Comparison of ENCODE assay signal across 11 cellular contexts in genomic region chr13:23268441-23268840, GRCh38.
DNase-seq lines count a peak whose midpoint lies in the region; ATAC-seq and TF ChIP-seq lines count a peak whose summit lies in the region.
"Had no signal": no experiment of that assay in that cellular context is flagged by ENCODE, and none has a peak within 500 bp of the region (broad histone marks: within the 10 kb centered on the region; RNA-seq: fewer than 3 reads in every experiment).

No MANE protein-coding gene starts in this region.

- no peaks in the 10 kb centered on the region for H3K79me2 ChIP-seq in MM.1S (ENCODE audit: low read length)

- H3K27me3 ChIP-seq in MM.1S (replicated peaks; ENCODE audit: insufficient read depth, low read length): no peaks in the 10 kb centered on the region

- no peaks in the 10 kb centered on the region for H4K20me1 ChIP-seq in MM.1S (ENCODE audit: insufficient read depth, low read length)

- no peak overlapping the region for H3K9ac ChIP-seq in MM.1S (ENCODE audit: low read length)

- peak; percentile 10 for DNase-seq in activated T-cell treated with anti-CD3 and anti-CD28 coated beads for 24 hours (ENCODE audit: low read depth)
- no peak for DNase-seq in activated T-cell treated with anti-CD3 and anti-CD28 coated beads for 4 hours
- DNase-seq in MM.1S: peak; percentile 7
- peak; percentile 6 for DNase-seq in stimulated activated CD8-positive, alpha-beta memory T cell treated with anti-CD3 and anti-CD28 coated beads, Interleukin-4, amount 100 ng/mL, for 24 hours (ENCODE audit: low read depth)
- no peak for DNase-seq in NCI-H1105 treated with DMSO at 0.1 percent for 48 hours (lab: John Stamatoyannopoulos, UW)
- DNase-seq in lower leg skin (ENCODE audit: low spot score in 2 of 2): no peak
- DNase-seq: EL, IMR-90, NCI-H2171 had no signal

- no peak overlapping the region for H2AFZ ChIP-seq in MM.1S (ENCODE audit: low read length)

- H3K4me2 ChIP-seq in MM.1S (ENCODE audit: low read depth, low read length): no peak overlapping the region

- TF ChIP-seq CTCF in MM.1S (IDR thresholded peaks at IDR 0.05; ENCODE audit: low read length): no peak
- TF ChIP-seq CTCF in lower leg skin (IDR thresholded peaks at IDR 0.05): no peak

- TF ChIP-seq POLR2A in lower leg skin (IDR thresholded peaks at IDR 0.05): no peak

- H3K9me2 ChIP-seq in MM.1S (replicated peaks; ENCODE audit: insufficient read depth, low read length): no peaks in the 10 kb centered on the region

- ATAC-seq in GM21737 (IDR thresholded peaks at IDR 0.05; ENCODE audit: unreplicated experiment): peak; percentile 67
- no peak for ATAC-seq in HG03139 (IDR thresholded peaks at IDR 0.05; ENCODE audit: unreplicated experiment)

- no peaks in the 10 kb centered on the region for H3F3A ChIP-seq in MM.1S (ENCODE audit: insufficient read depth, low read length)

- WGBS in lower leg skin, 2 donors: 27 to 29% methylated on average over 1 of the region's 1 CpG

- intact Hi-C loops in lower leg skin (cut with DNase I; ENCODE audit: low total_unique reads): no loop called here

- no peak overlapping the region for H3K27ac ChIP-seq in MM.1S (ENCODE audit: low read length)

- H3K9me3 ChIP-seq in MM.1S (replicated peaks; ENCODE audit: insufficient read depth, low read length): no peaks in the 10 kb centered on the region

- no peaks in the 10 kb centered on the region for H3K36me3 ChIP-seq in MM.1S (replicated peaks; ENCODE audit: insufficient read depth, low read length)

- H3K4me3 ChIP-seq in MM.1S (ENCODE audit: low read length): no peak overlapping the region
- H3K4me3 ChIP-seq in lower leg skin (ENCODE audit: low read depth, poor library complexity, severe bottlenecking): no peak overlapping the region

- H3K4me1 ChIP-seq in MM.1S (ENCODE audit: low read length): no peaks in the 10 kb centered on the region

Comparison
In these comparisons a context has a peak if more than half of its experiments do, and no peak if none do; other contexts are left out.
1. DNase-seq: peak in activated T-cell treated with anti-CD3 and anti-CD28 coated beads for 24 hours (single experiment), MM.1S (single experiment) and stimulated activated CD8-positive, alpha-beta memory T cell treated with anti-CD3 and anti-CD28 coated beads, Interleukin-4, amount 100 ng/mL, for 24 hours (single experiment); none in activated T-cell treated with anti-CD3 and anti-CD28 coated beads for 4 hours (single experiment), NCI-H1105 treated with DMSO at 0.1 percent for 48 hours (single experiment) and lower leg skin (0 of 2).